Comparison of ENCODE assay signal across 8 cellular contexts in genomic region chr4:121977251-121978168, GRCh38. TPM values are rescaled to one million over a fixed set of nuclear protein-coding genes. Genes with fewer than 3 reads are reported as not detected.
DNase-seq lines count a peak whose midpoint lies in the region; ATAC-seq lines count a peak whose summit lies in the region.

No MANE protein-coding gene starts in this region.

- peaks cover 0 to 7% of the 10 kb centered on the region in 2 donors for H3K4me1 ChIP-seq in naive thymus-derived CD4-positive, alpha-beta T cell (ENCODE audit: control insufficient read depth in 2 of 2, insufficient read depth in 2 of 2, low read length in 2 of 2)

- peaks cover 5 to 25% (median 11%) of the 10 kb centered on the region in 5 donors for H3K27me3 Mint-ChIP-seq in naive thymus-derived CD4-positive, alpha-beta T cell

- H3K36me3 ChIP-seq in naive thymus-derived CD4-positive, alpha-beta T cell (ENCODE audit: control insufficient read depth in 2 of 3, insufficient read depth in 3 of 3, low read length in 3 of 3): no peaks in the 10 kb centered on the region

- POLR2A ChIA-PET in naive thymus-derived CD4-positive, alpha-beta T cell (lab: Charles Lee): no interaction called here

- peaks cover 0 to 1% (median 0%) of the 10 kb centered on the region in 11 donors for H3K9me3 Mint-ChIP-seq in naive thymus-derived CD4-positive, alpha-beta T cell

- H3K9me3 ChIP-seq in naive thymus-derived CD4-positive, alpha-beta T cell (ENCODE audit: control insufficient read depth in 2 of 3, low read length in 3 of 3): no peaks in the 10 kb centered on the region

- intact Hi-C loops in naive thymus-derived CD4-positive, alpha-beta T cell (cut with micrococcal nuclease): no loop called here

- peaks cover 0 to 19% (median 6%) of the 10 kb centered on the region in 7 donors for H3K4me1 Mint-ChIP-seq in naive thymus-derived CD4-positive, alpha-beta T cell

- H3K4me3 Mint-ChIP-seq in naive thymus-derived CD4-positive, alpha-beta T cell: peak overlapping the region in 4 of 10 donors; percentile 46 to 71 (median 53)

- no peak overlapping the region for H3K27ac ChIP-seq in naive thymus-derived CD4-positive, alpha-beta T cell (ENCODE audit: low read depth, low read length)

- CTCF ChIA-PET in naive thymus-derived CD4-positive, alpha-beta T cell (lab: Charles Lee): no interaction called here

- H3K27me3 ChIP-seq in naive thymus-derived CD4-positive, alpha-beta T cell (ENCODE audit: control insufficient read depth in 2 of 2, insufficient read depth in 2 of 2, low read length in 2 of 2): no peaks in the 10 kb centered on the region

- peak overlapping the region in 5 of 9 donors; percentile 46 to 84 (median 69) for H3K27ac Mint-ChIP-seq in naive thymus-derived CD4-positive, alpha-beta T cell

- no peaks in the 10 kb centered on the region for H3K36me3 Mint-ChIP-seq in naive thymus-derived CD4-positive, alpha-beta T cell

- no peak overlapping the region for H3K4me3 ChIP-seq in naive thymus-derived CD4-positive, alpha-beta T cell (ENCODE audit: low read length)

- ATAC-seq in GM18873 (IDR thresholded peaks at IDR 0.05; ENCODE audit: low FRiP score, unreplicated experiment) (peak; percentile 98), HG02678 (IDR thresholded peaks at IDR 0.05; ENCODE audit: unreplicated experiment) (peak; percentile 96)
- peak; percentile 38 for ATAC-seq in naive thymus-derived CD4-positive, alpha-beta T cell

- DNase-seq in NCI-H460 (ENCODE audit: extremely low read depth, low read depth): peak; percentile 9
- DNase-seq in naive thymus-derived CD4-positive, alpha-beta T cell: peak in 3 of 9 donors; percentile 5 to 23 (median 17)
- DNase-seq in Kasumi-1 (lab: John Stamatoyannopoulos, UW): no peak
- DNase-seq in NCI-H2171 treated with DMSO at 0.1 percent for 48 hours (lab: John Stamatoyannopoulos, UW): no peak
- DNase-seq in kidney glomerular epithelial cell (lab: John Stamatoyannopoulos, UW): no peak
- no peak for DNase-seq in EL

RNA-seq across cellular contexts. Expression of gene TRPC3, which starts 25.6 kb away (rescaled TPM):
- 0.02 TPM in 1 of 2 replicates, not detected in the other for total RNA-seq in NCI-H460 (2014; rRNA removed; shearing (Covaris generic))
- not detected in 2 replicates for polyA plus RNA-seq in NCI-H460 (2014; cell fraction: nucleus; rRNA removed)
- total RNA-seq in naive thymus-derived CD4-positive, alpha-beta T cell: under 1 TPM in 1 of 5 experiments, not detected in 4; 0.99 TPM
- polyA plus RNA-seq in naive thymus-derived CD4-positive, alpha-beta T cell: not detected

Comparison
In these comparisons a context has a peak if more than half of its experiments do, and no peak if none do; other contexts are left out.
1. ATAC-seq: peak in every context shown above with its lines; median percentile 98 in GM18873; 96 in HG02678; 38 in naive thymus-derived CD4-positive, alpha-beta T cell.